21 cellular contexts compared by ENCODE assay signal in genomic region chr9:36188212-36188611, GRCh38. TPM values are rescaled to one million over a fixed set of nuclear protein-coding genes. Genes with fewer than 3 reads are reported as not detected.
"Had no signal": no experiment of that assay in that cellular context is flagged by ENCODE, and none has a peak within 500 bp of the region (broad histone marks: within the 10 kb centered on the region; RNA-seq: fewer than 3 reads in every experiment).

No MANE protein-coding gene starts in this region.

- H3K36me3 ChIP-seq: esophagus squamous epithelium, gastroesophageal sphincter, right lobe of liver, suprapubic skin, thyroid gland, upper lobe of left lung, uterus had no signal

- H3K27me3 ChIP-seq: esophagus squamous epithelium, gastroesophageal sphincter, hepatocyte, right lobe of liver, suprapubic skin, thyroid gland, upper lobe of left lung, uterus had no signal

- H2AFZ ChIP-seq: hepatocyte, parathyroid adenoma had no signal

- H3K4me2 ChIP-seq: hepatocyte had no signal

- H3K4me3 Mint-ChIP-seq: mesothelial cell of epicardium, nephron progenitor cell had no signal

- H3K9me3 Mint-ChIP-seq: mesothelial cell of epicardium, nephron progenitor cell had no signal

- H3K9me3 ChIP-seq: esophagus squamous epithelium, gastroesophageal sphincter, psoas muscle, right lobe of liver, suprapubic skin, thyroid gland, upper lobe of left lung, uterus had no signal

- ATAC-seq: gastroesophageal sphincter; left lobe of liver; psoas muscle; right lobe of liver; stimulated activated naive CD8-positive, alpha-beta T cell treated with anti-CD3 and anti-CD28 coated beads, Interleukin-15, Interleukin-2, amounts not matched to agents 100 U/mL and 50 U/mL, for 24 hours had no signal

- H3K9ac ChIP-seq: parathyroid adenoma had no signal

- DNase-seq: effector memory CD4-positive, alpha-beta T cell; esophagus squamous epithelium; islet precursor cell; mammary epithelial cell; nephron progenitor cell; psoas muscle; retina; right lobe of liver; stimulated activated CD4-positive, alpha-beta T cell treated with anti-CD3 and anti-CD28 coated beads, Interleukin-12 subunit alpha, Interleukin-12 subunit beta, amount 100 ng/mL, for 4 hours; stimulated activated naive CD8-positive, alpha-beta T cell treated with anti-CD3 and anti-CD28 coated beads, Interleukin-15, Interleukin-2, amounts not matched to agents 100 U/mL and 50 U/mL, for 24 hours; thyroid gland; upper lobe of left lung; uterus had no signal

- H3K27ac ChIP-seq: esophagus squamous epithelium, gastroesophageal sphincter, hepatocyte, parathyroid adenoma, psoas muscle, right lobe of liver, skin epidermis, suprapubic skin, upper lobe of left lung, uterus had no signal

- H3K36me3 Mint-ChIP-seq: mesothelial cell of epicardium had no signal

- H3K27ac Mint-ChIP-seq: mesothelial cell of epicardium, nephron progenitor cell had no signal

- H3K4me3 ChIP-seq: esophagus squamous epithelium, gastroesophageal sphincter, hepatocyte, psoas muscle, right lobe of liver, skin epidermis, suprapubic skin, thyroid gland, upper lobe of left lung, uterus had no signal

RNA-seq across cellular contexts. Expression of gene CCIN, which starts 19.0 kb away (rescaled TPM):
- total RNA-seq: hepatocyte, left lobe of liver, lower leg skin, mammary epithelial cell, psoas muscle, right lobe of liver, suprapubic skin had no signal
- polyA plus RNA-seq: hepatocyte, mammary epithelial cell had no signal
